ENCODE assay signal across 8 cellular contexts in the genomic region with DNA sequence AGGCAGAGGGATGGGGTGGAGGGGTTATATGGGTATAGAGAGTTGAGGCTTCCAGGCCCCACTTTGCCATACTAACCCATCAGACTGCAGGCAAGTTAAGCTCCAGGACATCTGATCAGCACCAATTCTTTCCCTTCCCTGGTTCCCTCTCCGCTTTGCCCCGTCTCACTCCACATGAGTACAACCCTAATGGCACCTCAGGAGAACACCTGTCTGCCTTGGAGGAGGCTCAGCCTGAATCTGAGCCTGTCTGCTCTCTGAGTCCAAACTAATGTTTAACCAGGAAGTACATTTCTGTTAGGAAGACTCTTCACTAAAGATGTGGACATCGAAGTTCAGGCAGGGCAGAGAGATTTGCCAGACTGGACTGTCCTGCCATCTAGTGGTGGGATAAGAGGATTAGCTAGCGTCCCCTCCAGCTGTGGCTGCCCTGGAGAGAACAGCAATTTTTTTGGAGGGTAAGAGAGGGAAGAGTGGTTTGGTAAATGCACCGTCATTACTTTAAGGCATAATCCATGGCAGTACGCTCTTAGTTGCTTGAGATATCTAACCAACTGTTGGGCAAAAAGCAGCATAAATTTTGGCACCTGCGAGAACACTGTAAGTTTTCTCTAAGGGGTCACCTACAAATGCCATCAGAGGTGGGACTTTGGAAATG. TPM values are rescaled to one million over a fixed set of nuclear protein-coding genes. Genes with fewer than 3 reads are reported as not detected.
DNase-seq lines count a peak whose midpoint lies in the region; ATAC-seq and TF ChIP-seq lines count a peak whose summit lies in the region.

No MANE protein-coding gene starts in this region.

- H3K27ac ChIP-seq in CD8-positive, alpha-beta memory T cell (ENCODE audit: low read depth, low read length): no peak overlapping the region
- H3K27ac ChIP-seq in SU-DHL-6 (ENCODE audit: low read depth, low read length): no peak overlapping the region

- CTCF ChIA-PET in CD8-positive, alpha-beta memory T cell (lab: Charles Lee): interaction anchor here (0.6 to 5.7 kb wide), 21 partner anchors 11 to 218 kb away, joined by 3 to 56 read pairs (median 4); a partner anchor contains a TSS

- H3K4me1 ChIP-seq in CD8-positive, alpha-beta memory T cell (ENCODE audit: insufficient read depth, low read length): peaks cover 5% of the 10 kb centered on the region

- H3K4me1 Mint-ChIP-seq in CD8-positive, alpha-beta memory T cell: peaks cover 0 to 4% (median 2%) of the 10 kb centered on the region in 3 donors
- peaks cover 13% of the 10 kb centered on the region for H3K4me1 Mint-ChIP-seq in activated naive CD8-positive, alpha-beta T cell treated with anti-CD3 and anti-CD28 coated beads, Interleukin-2, amount 50 U/mL, for 24 hours

- H3K36me3 ChIP-seq in CD8-positive, alpha-beta memory T cell (ENCODE audit: insufficient read depth, low read length): no peaks in the 10 kb centered on the region
- H3K36me3 ChIP-seq in SU-DHL-6 (ENCODE audit: low read length): no peaks in the 10 kb centered on the region

- H3K79me2 ChIP-seq in SU-DHL-6 (ENCODE audit: insufficient read depth, low read length): no peaks in the 10 kb centered on the region

- peak overlapping the region; percentile 54 for H2AFZ ChIP-seq in SU-DHL-6 (ENCODE audit: low read depth, low read length, severe bottlenecking)

- no peaks in the 10 kb centered on the region for H3K9me3 ChIP-seq in CD8-positive, alpha-beta memory T cell (ENCODE audit: low read length)
- no peaks in the 10 kb centered on the region for H3K9me3 ChIP-seq in SU-DHL-6 (ENCODE audit: insufficient read depth, low read length)

- intact Hi-C loops in cardiac septum (cut with DNase I): loop anchor here (5.0 kb wide), 1 partner anchor 159 kb away; no protein-coding TSS in a partner anchor

- H3K27me3 ChIP-seq in CD8-positive, alpha-beta memory T cell (ENCODE audit: insufficient read depth, low read length, poor library complexity, severe bottlenecking): peaks cover 6% of the 10 kb centered on the region
- no peaks in the 10 kb centered on the region for H3K27me3 ChIP-seq in SU-DHL-6 (ENCODE audit: low read length)

- TF ChIP-seq CTCF in SU-DHL-6 (IDR thresholded peaks at IDR 0.05; ENCODE audit: insufficient read depth, low read length, poor library complexity, severe bottlenecking): peak; percentile 82

- no peaks in the 10 kb centered on the region for H3F3A ChIP-seq in SU-DHL-6 (ENCODE audit: insufficient read depth)

- H3K9me3 Mint-ChIP-seq in CD8-positive, alpha-beta memory T cell: no peaks in the 10 kb centered on the region
- no peaks in the 10 kb centered on the region for H3K9me3 Mint-ChIP-seq in activated naive CD8-positive, alpha-beta T cell treated with anti-CD3 and anti-CD28 coated beads, Interleukin-2, amount 50 U/mL, for 24 hours

- H3K4me2 ChIP-seq in SU-DHL-6 (ENCODE audit: low read depth, low read length, poor library complexity, severe bottlenecking): no peak overlapping the region

- H3K9ac ChIP-seq in SU-DHL-6 (ENCODE audit: low read length): no peak overlapping the region

- POLR2A ChIA-PET in CD8-positive, alpha-beta memory T cell (lab: Charles Lee): no interaction called here

- no peaks in the 10 kb centered on the region for H4K20me1 ChIP-seq in SU-DHL-6 (ENCODE audit: low read depth, low read length)

- H3K9me2 ChIP-seq in SU-DHL-6 (replicated peaks; ENCODE audit: insufficient read depth, low read length): no peaks in the 10 kb centered on the region

- H3K4me3 ChIP-seq in CD8-positive, alpha-beta memory T cell (ENCODE audit: low read length): no peak overlapping the region
- no peak overlapping the region for H3K4me3 ChIP-seq in SU-DHL-6 (ENCODE audit: insufficient read depth, low read length, poor library complexity, severe bottlenecking)

- H3K4me3 Mint-ChIP-seq in CD8-positive, alpha-beta memory T cell: no peak overlapping the region
- no peak overlapping the region for H3K4me3 Mint-ChIP-seq in activated naive CD8-positive, alpha-beta T cell treated with anti-CD3 and anti-CD28 coated beads, Interleukin-2, amount 50 U/mL, for 24 hours

- DNase-seq in CD8-positive, alpha-beta memory T cell: peak; percentile 31 to 81 (median 59)
- DNase-seq in NCI-H1105 treated with DMSO at 0.1 percent for 48 hours (lab: John Stamatoyannopoulos, UW) (peak; percentile 87), cardiac septum (ENCODE audit: low spot score) (peak; percentile 82), renal cortical epithelial cell (ENCODE audit: low read depth) (peak; percentile 91)
- peak; percentile 59 for DNase-seq in activated naive CD8-positive, alpha-beta T cell treated with anti-CD3 and anti-CD28 coated beads, Interleukin-2, amount 50 U/mL, for 24 hours

- peak overlapping the region in 1 of 8 donors; percentile 6 for H3K27ac Mint-ChIP-seq in CD8-positive, alpha-beta memory T cell
- H3K27ac Mint-ChIP-seq in activated naive CD8-positive, alpha-beta T cell treated with anti-CD3 and anti-CD28 coated beads, Interleukin-2, amount 50 U/mL, for 24 hours: no peak overlapping the region

- ATAC-seq in GM21529 (IDR thresholded peaks at IDR 0.05; ENCODE audit: unreplicated experiment) (peak; percentile 82), HG03196 (IDR thresholded peaks at IDR 0.05; ENCODE audit: unreplicated experiment) (no peak)
- ATAC-seq in activated naive CD8-positive, alpha-beta T cell treated with anti-CD3 and anti-CD28 coated beads, Interleukin-2, amount 50 U/mL, for 24 hours: peak; percentile 88

- no peaks in the 10 kb centered on the region for H3K36me3 Mint-ChIP-seq in CD8-positive, alpha-beta memory T cell
- H3K36me3 Mint-ChIP-seq in activated naive CD8-positive, alpha-beta T cell treated with anti-CD3 and anti-CD28 coated beads, Interleukin-2, amount 50 U/mL, for 24 hours (ENCODE audit: low read depth): no peaks in the 10 kb centered on the region

- H3K27me3 Mint-ChIP-seq in CD8-positive, alpha-beta memory T cell: peaks cover 25 to 63% of the 10 kb centered on the region in 2 donors
- peaks cover 32% of the 10 kb centered on the region for H3K27me3 Mint-ChIP-seq in activated naive CD8-positive, alpha-beta T cell treated with anti-CD3 and anti-CD28 coated beads, Interleukin-2, amount 50 U/mL, for 24 hours

RNA-seq across cellular contexts. Expression of a gene that starts 29.2 kb away (rescaled TPM):
- 1 to 10 TPM; 2.2 to 2.6 TPM for total RNA-seq in CD8-positive, alpha-beta memory T cell
- polyA plus RNA-seq in CD8-positive, alpha-beta memory T cell: 4.6 TPM
- total RNA-seq in cardiac septum (1.4 TPM), renal cortical epithelial cell (under 0.01 and 0.30 TPM in 2 replicates)

RNA-seq across cellular contexts. Expression of a gene that starts 47.8 kb away (rescaled TPM):
- 1 to 10 TPM; 8.9 to 9.2 TPM for total RNA-seq in CD8-positive, alpha-beta memory T cell
- polyA plus RNA-seq in CD8-positive, alpha-beta memory T cell: 14.5 TPM
- total RNA-seq in cardiac septum (15.5 TPM), renal cortical epithelial cell (3.0 and 8.2 TPM in 2 replicates)
